ENCODE assay signal across 17 cellular contexts in the genomic region with DNA sequence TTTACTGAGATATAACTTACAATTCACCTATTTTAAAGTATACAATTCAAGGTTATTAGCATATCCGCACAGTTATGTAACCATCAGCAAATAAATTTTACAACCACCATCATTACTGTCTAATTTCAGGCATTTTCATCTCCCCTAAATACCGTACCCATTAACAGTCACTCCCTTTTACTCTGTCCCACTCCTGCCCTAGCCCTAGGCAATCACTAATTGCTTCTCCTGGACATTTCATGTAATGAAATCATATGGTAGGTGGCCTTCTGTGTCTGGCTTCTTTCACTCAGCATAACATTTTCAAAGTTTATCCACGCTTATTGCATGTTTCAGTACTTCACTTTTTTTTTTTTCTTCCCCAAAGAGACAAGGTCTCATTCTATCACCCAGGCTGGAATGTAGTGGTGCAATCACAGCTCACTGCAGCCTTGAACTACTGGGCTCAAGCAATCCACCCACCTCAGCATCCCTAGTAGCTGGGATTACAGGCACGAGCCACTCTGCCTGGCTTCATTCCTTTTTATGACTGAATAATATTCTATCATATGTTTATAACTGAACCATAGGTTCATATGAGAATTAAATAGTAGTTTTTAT.
A peak's percentile ranks its signal among the peaks of the same experiment; 100 is the strongest.
DNase-seq lines count a peak whose midpoint lies in the region; ATAC-seq, FAIRE-seq and TF ChIP-seq lines count a peak whose summit lies in the region.
"Had no signal": no experiment of that assay in that cellular context is flagged by ENCODE, and none has a peak within 500 bp of the region (broad histone marks: within the 10 kb centered on the region; RNA-seq: fewer than 3 reads in every experiment).

No MANE protein-coding gene starts in this region.

- TF ChIP-seq EP300 in HepG2 (IDR thresholded peaks at IDR 0.05; ENCODE audit: low read depth in 2 of 2, low read length in 2 of 2) = no peak
- TF ChIP-seq EP300 in HepG2 (CRISPR knock-in tag; IDR thresholded peaks at IDR 0.05; ENCODE audit: borderline replicate concordance) = no peak

- peaks cover 14% of the 10 kb centered on the region for H3K4me1 ChIP-seq in HepG2 (ENCODE audit: insufficient read depth, low read length)
- no peaks in the 10 kb centered on the region for H3K4me1 ChIP-seq in right lobe of liver
- no peaks in the 10 kb centered on the region for H3K4me1 ChIP-seq in mesenchymal stem cell (ENCODE audit: control insufficient read depth, insufficient read depth, low read depth, low read length)

- H3K79me1 ChIP-seq in mesenchymal stem cell (replicated peaks; ENCODE audit: low read length, poor library complexity, severe bottlenecking) = peaks cover 29% of the 10 kb centered on the region

- H3K4ac ChIP-seq in mesenchymal stem cell (ENCODE audit: low read depth in 1 of 2, low read length in 2 of 2) = no peak overlapping the region

- no peak overlapping the region for H2BK15ac ChIP-seq in mesenchymal stem cell (ENCODE audit: low read depth, poor library complexity, severe bottlenecking)

- TF ChIP-seq RAD21 in HepG2 (CRISPR knock-in tag; IDR thresholded peaks at IDR 0.05) = no peak

- no peak overlapping the region for H3K18ac ChIP-seq in mesenchymal stem cell (ENCODE audit: low read depth in 1 of 2, low read length in 2 of 2)

- no TSS peak for BruUV-seq in HepG2 (replicated peaks; lab: Mats Ljungman, UMichigan)

- TF ChIP-seq CTCF in HepG2 (CRISPR knock-in tag; IDR thresholded peaks at IDR 0.05) (no peak), right lobe of liver (IDR thresholded peaks at IDR 0.05) (no peak), choroid plexus epithelial cell (conservative IDR thresholded peaks at IDR 0.05; ENCODE audit: low read depth, low read length) (no peak)

- H2BK12ac ChIP-seq in mesenchymal stem cell (ENCODE audit: low read length in 2 of 2) = no peak overlapping the region

- peaks cover 12% of the 10 kb centered on the region for H3K79me2 ChIP-seq in HepG2 (ENCODE audit: insufficient read depth, low read length)

- no peak overlapping the region for H2BK120ac ChIP-seq in mesenchymal stem cell (ENCODE audit: low read depth, low read length)

- CTCF ChIA-PET in HepG2 (lab: Yijun Ruan, JAX; ENCODE audit: low intra/inter-chr PET ratio, low total read pairs) = no interaction called here

- H2BK5ac ChIP-seq in mesenchymal stem cell (ENCODE audit: low read depth, low read length, poor library complexity, severe bottlenecking) = no peak overlapping the region

- H2AFZ ChIP-seq in HepG2 (ENCODE audit: low read length) (no peak overlapping the region), mesenchymal stem cell (ENCODE audit: low read depth, low read length) (no peak overlapping the region)

- intact Hi-C loops in HepG2 (cut with micrococcal nuclease; ENCODE audit: unreplicated experiment) (no loop called here), right lobe of liver (cut with DNase I) (no loop called here)

- H2AK5ac ChIP-seq in mesenchymal stem cell (ENCODE audit: low read length, severe bottlenecking) = no peak overlapping the region

- TF ChIP-seq POLR2A in HepG2 (IDR thresholded peaks at IDR 0.05; ENCODE audit: insufficient read depth in 1 of 2, low read depth in 2 of 2, low read length in 2 of 2) = no peak
- no peak for TF ChIP-seq POLR2A in right lobe of liver (IDR thresholded peaks at IDR 0.05)

- in situ Hi-C loops in HepG2 (cut with HindIII; ENCODE audit: extremely low pct_ligation_motif_present, low pct_unique_long_range_greater_than_20kb) = no loop called here

- DNase-seq in HepG2 (ENCODE audit: low spot score) (peak; percentile 63), right lobe of liver (no peak), choroid plexus epithelial cell (ENCODE audit: low read depth) (peak; percentile 38), mesenchymal stem cell (peak; percentile 10), NCI-H1092 (lab: John Stamatoyannopoulos, UW) (no peak), NCI-H1105 treated with DMSO at 0.1 percent for 48 hours (lab: John Stamatoyannopoulos, UW) (no peak)
- no peak for DNase-seq in stimulated activated CD4-positive, alpha-beta T cell treated with anti-CD3 and anti-CD28 coated beads, Interleukin-1b, Interleukin-23, amount 100 ng/mL, for 48 hours
- DNase-seq: AML-193; Calu3; CD4-positive, CD25-positive, alpha-beta regulatory T cell; DMS 273 treated with DMSO at 0.1 percent for 48 hours; HCEC 1CT had no signal

- ATAC-seq in HepG2 = peak; percentile 90
- no peak for ATAC-seq in right lobe of liver
- ATAC-seq: GM12878 had no signal

- WGBS in HepG2 (ENCODE audit: low lambda C conversion rate) = 72% methylated on average over 4 of the region's 4 CpGs
- WGBS in right lobe of liver (ENCODE audit: insufficient coverage, low coverage, low lambda C conversion rate, missing lambda C conversion rate) = 95% methylated on average over 4 of the region's 4 CpGs
- WGBS in mesenchymal stem cell = 96% methylated on average over 3 of the region's 4 CpGs

- no peak overlapping the region for H4K91ac ChIP-seq in mesenchymal stem cell (ENCODE audit: low read length)

- no peak overlapping the region for H3K9ac ChIP-seq in HepG2 (ENCODE audit: insufficient read depth, low read depth, low read length)
- H3K9ac ChIP-seq in mesenchymal stem cell (ENCODE audit: low read length) = no peak overlapping the region
- H3K9ac ChIP-seq: BLaER1 treated with 17β-estradiol and CSF1 and Interleukin-3, amounts not matched to agents 10 nM and 100 nM had no signal

- H3K14ac ChIP-seq in mesenchymal stem cell (ENCODE audit: low read length in 2 of 2) = no peak overlapping the region

- H3K36me3 ChIP-seq in HepG2 (replicated peaks in 1 of 2; ENCODE audit: control insufficient read depth in 1 of 2, insufficient read depth in 2 of 2, low read length in 2 of 2) (peaks cover 0 to 15% of the 10 kb centered on the region in 2 experiments; a peak in 4 of 5 replicates), right lobe of liver (no peaks in the 10 kb centered on the region), mesenchymal stem cell (ENCODE audit: control insufficient read depth in 1 of 2, insufficient read depth in 2 of 2, low read depth in 1 of 2, low read length in 2 of 2) (no peaks in the 10 kb centered on the region)

- peaks cover 36% of the 10 kb centered on the region for H4K20me1 ChIP-seq in HepG2 (ENCODE audit: insufficient read depth, low read length)

- POLR2A ChIA-PET in HepG2 (lab: Yijun Ruan, JAX) = no interaction called here

- H3K4me3 ChIP-seq in HepG2 (replicated peaks in 1 of 3; ENCODE audit: insufficient read depth in 1 of 3, low read depth in 2 of 3, low read length in 3 of 3) = no peak overlapping the region
- H3K4me3 ChIP-seq in right lobe of liver = no peak overlapping the region
- H3K4me3 ChIP-seq in choroid plexus epithelial cell (ENCODE audit: low read depth, low read length) = no peak overlapping the region
- H3K4me3 ChIP-seq in mesenchymal stem cell (ENCODE audit: insufficient read depth in 1 of 2, low read depth in 1 of 2, low read length in 2 of 2) = no peak overlapping the region
- H3K4me3 ChIP-seq: BLaER1 treated with 17β-estradiol and CSF1 and Interleukin-3, amounts not matched to agents 10 nM and 100 nM; GM12878 had no signal

- no peak overlapping the region for H3K27ac ChIP-seq in HepG2 (ENCODE audit: extremely low read length, insufficient read depth, low read length)
- no peak overlapping the region for H3K27ac ChIP-seq in right lobe of liver
- no peak overlapping the region for H3K27ac ChIP-seq in mesenchymal stem cell (ENCODE audit: low read length, poor library complexity, severe bottlenecking)
- H3K27ac ChIP-seq: 22Rv1; BLaER1 treated with 17β-estradiol and CSF1 and Interleukin-3, amounts not matched to agents 10 nM and 100 nM had no signal

- no peaks in the 10 kb centered on the region for H3K27me3 ChIP-seq in HepG2 (ENCODE audit: control insufficient read depth in 1 of 2, insufficient read depth in 2 of 2, low read length in 2 of 2)
- H3K27me3 ChIP-seq in right lobe of liver = no peaks in the 10 kb centered on the region
- H3K27me3 ChIP-seq in mesenchymal stem cell (ENCODE audit: control insufficient read depth in 1 of 2, insufficient read depth in 1 of 2, low read length in 2 of 2) = no peaks in the 10 kb centered on the region
- H3K27me3 ChIP-seq: BLaER1 treated with 17β-estradiol and CSF1 and Interleukin-3, amounts not matched to agents 10 nM and 100 nM had no signal

- H3K23ac ChIP-seq in mesenchymal stem cell (ENCODE audit: low read length in 2 of 2) = no peak overlapping the region

- no peak overlapping the region for H3K4me2 ChIP-seq in HepG2 (ENCODE audit: low read depth, low read length)
- H3K4me2 ChIP-seq in mesenchymal stem cell (ENCODE audit: low read length, poor library complexity, severe bottlenecking) = no peak overlapping the region
- H3K4me2 ChIP-seq: BLaER1 treated with 17β-estradiol and CSF1 and Interleukin-3, amounts not matched to agents 10 nM and 100 nM had no signal

- H3K9me3 ChIP-seq in HepG2 (ENCODE audit: low read length) (no peaks in the 10 kb centered on the region), right lobe of liver (no peaks in the 10 kb centered on the region), mesenchymal stem cell (ENCODE audit: control insufficient read depth, low read length) (no peaks in the 10 kb centered on the region)

- FAIRE-seq in HepG2 (lab: Jason Lieb, UNC) = peak; percentile 44
- FAIRE-seq: GM12878, GM18507, HTR-8/SVneo had no signal

- H4K8ac ChIP-seq in mesenchymal stem cell (ENCODE audit: low read length) = no peak overlapping the region

Comparison
In these comparisons a context has a peak if more than half of its experiments do, and no peak if none do; other contexts are left out.
1. DNase-seq: peak in HepG2 (single experiment), choroid plexus epithelial cell (single experiment) and mesenchymal stem cell (single experiment); none in right lobe of liver (0 of 3), stimulated activated CD4-positive, alpha-beta T cell treated with anti-CD3 and anti-CD28 coated beads, Interleukin-1b, Interleukin-23, amount 100 ng/mL, for 48 hours (single experiment), NCI-H1092 (single experiment) and NCI-H1105 treated with DMSO at 0.1 percent for 48 hours (single experiment).